ENCODE assay signal across 11 cellular contexts in genomic region chr20:63116412-63117106, GRCh38.
A peak's percentile ranks its signal among the peaks of the same experiment; 100 is the strongest.
DNase-seq lines count a peak whose midpoint lies in the region; ATAC-seq and TF ChIP-seq lines count a peak whose summit lies in the region.
"Had no signal": no experiment of that assay in that cellular context is flagged by ENCODE, and none has a peak within 500 bp of the region (broad histone marks: within the 10 kb centered on the region; RNA-seq: fewer than 3 reads in every experiment).

No MANE protein-coding gene starts in this region.

- no peak overlapping the region for H2BK15ac ChIP-seq in neuronal stem cell (ENCODE audit: low read length)

- no peak overlapping the region for H3K9ac ChIP-seq in neuronal stem cell (ENCODE audit: low read depth, low read length, poor library complexity)

- no peaks in the 10 kb centered on the region for H3K4me1 ChIP-seq in neuronal stem cell (ENCODE audit: control insufficient read depth in 2 of 2, insufficient read depth in 1 of 2, low read depth in 1 of 2, low read length in 2 of 2)
- no peaks in the 10 kb centered on the region for H3K4me1 ChIP-seq in foreskin keratinocyte
- peaks cover 0 to 4% (median 0%) of the 10 kb centered on the region in 4 donors for H3K4me1 ChIP-seq in stomach

- WGBS in neuronal stem cell (ENCODE audit: extremely low coverage in 2 of 2, insufficient read length in 2 of 2, insufficient replicate concordance in 1 of 2), 2 donors, result no CpG with 5 or more reads among the region's 32 CpGs
- 17 to 27% (median 21%) methylated on average over 18 to 32 of the region's 32 CpGs for WGBS in stomach, 5 donors

- TF ChIP-seq POLR2A in erythroblast (IDR thresholded peaks at IDR 0.05; ENCODE audit: low read length) (no peak), stomach (IDR thresholded peaks at IDR 0.05) (no peak)

- no peaks in the 10 kb centered on the region for H3K36me3 ChIP-seq in neuronal stem cell (replicated peaks in 1 of 2; ENCODE audit: control insufficient read depth in 2 of 2, insufficient read depth in 2 of 2, low read length in 2 of 2)
- no peaks in the 10 kb centered on the region for H3K36me3 ChIP-seq in stomach

- no peaks in the 10 kb centered on the region for H3K4me1 Mint-ChIP-seq in activated CD4-positive, alpha-beta T cell treated with anti-CD3 and anti-CD28 coated beads for 36 hours
- H3K4me1 Mint-ChIP-seq in activated CD4-positive, alpha-beta T cell treated with anti-CD3 and anti-CD28 coated beads, Interleukin-2, amount 10 ng/mL, durations not matched to agents 7 days and 5 days, result peaks cover 1% of the 10 kb centered on the region
- H3K4me1 Mint-ChIP-seq: nephron had no signal

- POLR2A ChIA-PET in activated CD4-positive, alpha-beta T cell treated with anti-CD3 and anti-CD28 coated beads for 36 hours (lab: Charles Lee), result no interaction called here
- POLR2A ChIA-PET in activated CD4-positive, alpha-beta T cell treated with anti-CD3 and anti-CD28 coated beads, Interleukin-2, amount 10 ng/mL, durations not matched to agents 7 days and 5 days (lab: Charles Lee), result no interaction called here

- H3K4ac ChIP-seq in neuronal stem cell (ENCODE audit: low read length), result no peak overlapping the region

- no peak overlapping the region for H3K4me3 ChIP-seq in neuronal stem cell (ENCODE audit: low read length in 2 of 2)
- no peak overlapping the region for H3K4me3 ChIP-seq in stomach

- peaks cover 28% of the 10 kb centered on the region for H3K27me3 Mint-ChIP-seq in activated CD4-positive, alpha-beta T cell treated with anti-CD3 and anti-CD28 coated beads for 36 hours
- H3K27me3 Mint-ChIP-seq in activated CD4-positive, alpha-beta T cell treated with anti-CD3 and anti-CD28 coated beads, Interleukin-2, amount 10 ng/mL, durations not matched to agents 7 days and 5 days, result peaks cover 7% of the 10 kb centered on the region

- H2BK5ac ChIP-seq in neuronal stem cell (ENCODE audit: low read length), result peak overlapping the region; percentile 5

- no peak overlapping the region for H3K27ac Mint-ChIP-seq in activated CD4-positive, alpha-beta T cell treated with anti-CD3 and anti-CD28 coated beads for 36 hours
- H3K27ac Mint-ChIP-seq in activated CD4-positive, alpha-beta T cell treated with anti-CD3 and anti-CD28 coated beads, Interleukin-2, amount 10 ng/mL, durations not matched to agents 7 days and 5 days, result no peak overlapping the region
- H3K27ac Mint-ChIP-seq: nephron, type B pancreatic cell had no signal

- DNase-seq in activated CD4-positive, alpha-beta T cell treated with anti-CD3 and anti-CD28 coated beads for 36 hours, result peak; percentile 39
- no peak for DNase-seq in activated CD4-positive, alpha-beta T cell treated with anti-CD3 and anti-CD28 coated beads, Interleukin-2, amount 10 ng/mL, durations not matched to agents 7 days and 5 days
- DNase-seq in OCI-M1 (lab: John Stamatoyannopoulos, UW) (peak; percentile 17), erythroblast (lab: John Stamatoyannopoulos, UW) (peak; percentile 30 to 40), neuronal stem cell (ENCODE audit: low spot score) (peak; percentile 65), foreskin keratinocyte (no peak), stomach (no peak), NCI-H1417 treated with DMSO at 0.1 percent for 48 hours (lab: John Stamatoyannopoulos, UW) (no peak)
- DNase-seq: amniotic stem cell had no signal

- CTCF ChIA-PET in activated CD4-positive, alpha-beta T cell treated with anti-CD3 and anti-CD28 coated beads for 36 hours (lab: Charles Lee), result interaction anchor here (0.6 kb wide), 1 partner anchor 25 kb away, joined by 3 read pairs; no protein-coding TSS in a partner anchor
- CTCF ChIA-PET in activated CD4-positive, alpha-beta T cell treated with anti-CD3 and anti-CD28 coated beads, Interleukin-2, amount 10 ng/mL, durations not matched to agents 7 days and 5 days (lab: Charles Lee), result interaction anchor here (1.8 kb wide), 1 partner anchor 11 kb away, joined by 3 read pairs; no protein-coding TSS in a partner anchor

- no peak overlapping the region for H3K4me2 ChIP-seq in neuronal stem cell (ENCODE audit: insufficient read depth, low read length, poor library complexity, severe bottlenecking)

- no peak overlapping the region for H4K91ac ChIP-seq in neuronal stem cell (ENCODE audit: low read depth, low read length, poor library complexity)

- intact Hi-C loops in activated CD4-positive, alpha-beta T cell treated with anti-CD3 and anti-CD28 coated beads for 36 hours (cut with DNase I, micrococcal nuclease), result no loop called here
- intact Hi-C loops in stomach (cut with DNase I; ENCODE audit: low total_unique reads), result no loop called here

- peaks cover 0 to 4% of the 10 kb centered on the region in 2 donors for H3K9me3 ChIP-seq in neuronal stem cell (replicated peaks in 1 of 2; ENCODE audit: control insufficient read depth in 2 of 2, insufficient read depth in 1 of 2, low read depth in 1 of 2, low read length in 2 of 2)
- H3K9me3 ChIP-seq in stomach, result peaks cover 0 to 15% (median 7%) of the 10 kb centered on the region in 4 donors

- H3K14ac ChIP-seq in neuronal stem cell (ENCODE audit: low read length), result no peak overlapping the region

- peaks cover 8% of the 10 kb centered on the region for H3K79me1 ChIP-seq in neuronal stem cell (ENCODE audit: low read depth, low read length)

- ATAC-seq in activated CD4-positive, alpha-beta T cell treated with anti-CD3 and anti-CD28 coated beads for 36 hours, result no peak
- no peak for ATAC-seq in foreskin keratinocyte

- TF ChIP-seq CTCF in foreskin keratinocyte (conservative IDR thresholded peaks at IDR 0.05) (no peak), stomach (IDR thresholded peaks at IDR 0.05) (no peak)

- peaks cover 0 to 64% (median 21%) of the 10 kb centered on the region in 3 experiments for H3K27me3 ChIP-seq in neuronal stem cell (ENCODE audit: control insufficient read depth in 3 of 3, insufficient read depth in 3 of 3, low read depth in 1 of 3, low read length in 3 of 3)
- no peaks in the 10 kb centered on the region for H3K27me3 ChIP-seq in foreskin keratinocyte
- peaks cover 3 to 85% (median 22%) of the 10 kb centered on the region in 3 donors for H3K27me3 ChIP-seq in stomach

- no peak overlapping the region for H4K8ac ChIP-seq in neuronal stem cell (ENCODE audit: low read depth, low read length)

- H3K9me3 Mint-ChIP-seq in activated CD4-positive, alpha-beta T cell treated with anti-CD3 and anti-CD28 coated beads for 36 hours (ENCODE audit: low read depth), result peaks cover 4% of the 10 kb centered on the region
- H3K9me3 Mint-ChIP-seq in activated CD4-positive, alpha-beta T cell treated with anti-CD3 and anti-CD28 coated beads, Interleukin-2, amount 10 ng/mL, durations not matched to agents 7 days and 5 days, result peaks cover 4% of the 10 kb centered on the region
- H3K9me3 Mint-ChIP-seq: type B pancreatic cell had no signal

- no peak overlapping the region for H2BK120ac ChIP-seq in neuronal stem cell (ENCODE audit: low read depth, low read length)

- H2AK5ac ChIP-seq in neuronal stem cell (ENCODE audit: low read depth, low read length), result no peak overlapping the region

- no peak for TF ChIP-seq EP300 in stomach (IDR thresholded peaks at IDR 0.05)

- no peak overlapping the region for H3K4me3 Mint-ChIP-seq in activated CD4-positive, alpha-beta T cell treated with anti-CD3 and anti-CD28 coated beads for 36 hours
- no peak overlapping the region for H3K4me3 Mint-ChIP-seq in activated CD4-positive, alpha-beta T cell treated with anti-CD3 and anti-CD28 coated beads, Interleukin-2, amount 10 ng/mL, durations not matched to agents 7 days and 5 days
- H3K4me3 Mint-ChIP-seq: nephron, type B pancreatic cell had no signal

- H2BK12ac ChIP-seq in neuronal stem cell (ENCODE audit: low read length), result no peak overlapping the region

- H3K27ac ChIP-seq in neuronal stem cell (replicated peaks; ENCODE audit: low read length) (no peak overlapping the region), foreskin keratinocyte (no peak overlapping the region), stomach (no peak overlapping the region)

- H3K23ac ChIP-seq in neuronal stem cell (ENCODE audit: low read depth, low read length, poor library complexity), result peak overlapping the region; percentile 73

- H3K36me3 Mint-ChIP-seq in activated CD4-positive, alpha-beta T cell treated with anti-CD3 and anti-CD28 coated beads for 36 hours (ENCODE audit: low read depth), result no peaks in the 10 kb centered on the region
- no peaks in the 10 kb centered on the region for H3K36me3 Mint-ChIP-seq in activated CD4-positive, alpha-beta T cell treated with anti-CD3 and anti-CD28 coated beads, Interleukin-2, amount 10 ng/mL, durations not matched to agents 7 days and 5 days (ENCODE audit: low read depth)
- H3K36me3 Mint-ChIP-seq: type B pancreatic cell had no signal

- no peak overlapping the region for H2AFZ ChIP-seq in neuronal stem cell (ENCODE audit: low read length)

- H3K18ac ChIP-seq in neuronal stem cell (ENCODE audit: low read length), result no peak overlapping the region

Comparison
In these comparisons a context has a peak if more than half of its experiments do, and no peak if none do; other contexts are left out.
1. DNase-seq: peak in activated CD4-positive, alpha-beta T cell treated with anti-CD3 and anti-CD28 coated beads for 36 hours (single experiment), OCI-M1 (single experiment), erythroblast (2 of 2) and neuronal stem cell (single experiment); none in activated CD4-positive, alpha-beta T cell treated with anti-CD3 and anti-CD28 coated beads, Interleukin-2, amount 10 ng/mL, durations not matched to agents 7 days and 5 days (single experiment), foreskin keratinocyte (0 of 2), stomach (single experiment) and NCI-H1417 treated with DMSO at 0.1 percent for 48 hours (single experiment).